ENCODE assay signal across 17 cellular contexts in the genomic region with DNA sequence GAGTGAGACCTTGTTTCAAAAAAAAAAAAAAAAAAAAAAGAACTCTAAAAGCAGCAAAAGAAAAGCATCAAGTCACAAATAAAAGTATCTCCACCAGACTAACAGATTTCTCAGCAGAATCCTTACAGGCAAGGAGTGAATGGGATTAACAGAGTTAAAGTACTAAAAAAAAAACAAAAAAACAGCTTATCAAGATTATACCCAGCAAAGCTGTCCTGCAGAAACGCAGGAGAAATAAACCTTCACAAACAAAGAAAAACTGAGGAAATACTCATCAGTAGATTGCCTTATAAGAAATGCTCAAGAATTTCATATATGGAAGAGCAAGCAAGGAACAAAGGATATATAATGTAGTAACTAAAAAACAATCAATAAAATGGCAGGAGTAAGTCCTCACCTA.
"Had no signal": no experiment of that assay in that cellular context is flagged by ENCODE, and none has a peak within 500 bp of the region (broad histone marks: within the 10 kb centered on the region; RNA-seq: fewer than 3 reads in every experiment).

No MANE protein-coding gene starts in this region.

- ATAC-seq: esophagus mucosa; naive thymus-derived CD4-positive, alpha-beta T cell had no signal

- H3K36me3 ChIP-seq: brain microvascular endothelial cell, sigmoid colon, upper lobe of left lung had no signal

- DNase-seq: activated CD4-positive, alpha-beta T cell treated with anti-CD3 and anti-CD28 coated beads for 4 hours; activated CD8-positive, alpha-beta memory T cell treated with anti-CD3 and anti-CD28 coated beads for 24 hours; activated naive CD4-positive, alpha-beta T cell treated with anti-CD3 and anti-CD28 coated beads, Interleukin-2, amount 10 ng/mL, durations not matched to agents 7 days and 5 days; brain microvascular endothelial cell; dermis blood vessel endothelial cell; midbrain; naive thymus-derived CD4-positive, alpha-beta T cell; occipital lobe; sigmoid colon; stimulated activated CD4-positive, alpha-beta T cell treated with anti-CD3 and anti-CD28 coated beads, Interleukin-2, amount 100 ng/mL, for 24 hours; stimulated activated naive CD4-positive, alpha-beta T cell; T-helper 9 cell; upper lobe of left lung had no signal

- H3K27me3 ChIP-seq: brain microvascular endothelial cell, sigmoid colon, upper lobe of left lung had no signal

- H3K4me3 Mint-ChIP-seq: activated naive CD4-positive, alpha-beta T cell treated with anti-CD3 and anti-CD28 coated beads, Interleukin-2, amount 10 ng/mL, durations not matched to agents 7 days and 5 days had no signal

- H3K27ac ChIP-seq: brain microvascular endothelial cell, sigmoid colon, VCaP had no signal

- H3K27me3 Mint-ChIP-seq: activated naive CD4-positive, alpha-beta T cell treated with anti-CD3 and anti-CD28 coated beads, Interleukin-2, amount 10 ng/mL, durations not matched to agents 7 days and 5 days; naive thymus-derived CD4-positive, alpha-beta T cell had no signal

- H3K27ac Mint-ChIP-seq: activated naive CD4-positive, alpha-beta T cell treated with anti-CD3 and anti-CD28 coated beads, Interleukin-2, amount 10 ng/mL, durations not matched to agents 7 days and 5 days; activated T-helper 2 cell treated with anti-CD3 and anti-CD28 coated beads, Interferon-gamma antibody, Interleukin-2, Interleukin-4, amounts not matched to agents 10 μg/mL and 5 μg/mL and 100 μg/mL, durations not matched to agents 14 hours and 24 hours and 36 hours had no signal

- H3K9me3 ChIP-seq: upper lobe of left lung had no signal

- H3K4me3 ChIP-seq: lung, sigmoid colon had no signal
